1 cellular context compared by ENCODE assay signal in the genomic region with DNA sequence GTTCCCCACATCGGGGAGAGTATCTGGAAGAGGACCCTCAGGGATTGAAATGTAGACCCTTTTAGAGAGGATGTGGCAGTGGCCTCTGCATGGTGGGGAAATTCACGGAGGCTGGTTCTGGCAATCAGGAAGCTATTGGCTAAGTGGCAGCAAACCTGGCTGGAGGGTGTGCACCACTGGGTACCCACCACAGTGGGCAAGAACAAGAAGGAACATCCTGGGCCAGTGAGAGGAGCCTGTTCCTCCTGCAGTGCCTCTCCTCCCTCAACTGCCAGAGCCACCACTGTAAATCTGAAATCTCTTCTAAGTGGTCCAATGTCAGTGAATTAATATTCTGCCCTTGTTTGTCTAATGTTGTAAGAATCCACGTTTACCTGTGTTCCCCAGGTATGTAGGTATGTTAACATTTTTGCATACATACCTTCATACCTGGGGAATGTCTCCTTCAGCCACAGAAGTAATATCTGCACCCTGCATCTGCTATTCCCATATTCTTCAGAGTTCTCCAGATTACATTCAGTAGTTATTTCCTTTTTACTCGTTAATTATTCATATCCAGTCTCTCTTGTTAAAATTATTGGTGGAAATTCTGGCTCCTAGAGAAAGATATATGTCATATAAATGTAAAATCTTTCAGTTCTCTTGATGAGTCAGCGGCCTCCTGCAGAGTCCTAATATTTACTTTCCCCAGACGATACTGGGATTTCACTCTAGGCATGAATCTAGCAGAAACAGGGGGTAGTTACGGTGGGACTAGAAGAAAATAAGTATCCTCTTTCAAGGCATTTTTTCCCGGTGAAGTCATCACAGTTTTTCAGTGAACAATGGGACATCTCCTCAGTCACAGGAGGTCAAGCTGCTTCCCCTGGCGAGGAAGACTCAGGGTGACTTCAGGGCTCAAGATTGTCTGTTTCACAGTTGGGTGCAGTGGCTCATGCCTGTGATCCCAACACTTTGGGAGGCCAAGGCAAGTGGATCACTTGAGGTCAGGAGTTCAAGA.
TF ChIP-seq lines count a peak whose summit lies in the region.

No MANE protein-coding gene starts in this region.

TF ChIP-seq in H1, 55 proteins besides CTCF, POLR2A, EP300 and RAD21:
- peak; percentile 84 for TF ChIP-seq JUND (IDR thresholded peaks at IDR 0.05; ENCODE audit: low read length)
- TF ChIP-seq JUN (IDR thresholded peaks at IDR 0.05; ENCODE audit: low read depth, low read length): peak; percentile 75; the same call in 1 of the 2 replicates
- no peak for TF ChIP-seq POLR2AphosphoS5 (IDR thresholded peaks at IDR 0.05; ENCODE audit: low read depth, low read length)
